13 cellular contexts compared by ENCODE assay signal in the genomic region with DNA sequence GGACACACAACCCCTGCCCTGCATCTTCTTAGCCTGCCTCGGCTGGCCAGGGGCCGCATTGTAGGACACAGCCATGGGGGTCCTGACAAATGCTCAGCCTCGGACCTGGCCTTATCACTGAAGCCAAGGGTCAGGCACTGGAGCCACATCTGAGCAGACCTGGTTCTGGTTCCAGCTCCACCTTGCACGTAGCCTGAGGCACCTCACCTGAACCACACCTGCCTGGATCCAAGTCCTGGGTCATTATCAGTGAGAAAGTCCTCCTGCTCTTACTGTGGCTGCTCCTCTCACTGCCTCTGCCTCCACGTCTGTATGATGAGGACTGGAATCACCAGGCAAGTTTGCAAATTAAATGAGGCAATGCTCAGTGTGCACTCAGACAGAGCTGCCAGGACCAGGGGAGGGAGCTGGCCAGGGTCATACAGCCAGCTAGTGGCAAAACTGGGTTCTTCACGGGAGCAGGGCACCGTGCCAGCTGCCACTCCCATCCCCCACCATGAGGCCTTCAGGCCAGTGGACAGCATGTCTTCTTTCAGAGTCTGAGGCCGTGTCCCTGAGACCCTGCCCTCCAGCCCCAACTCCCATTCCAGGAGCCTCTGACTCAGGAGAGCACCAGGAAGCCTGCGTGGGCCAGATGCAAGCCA. TPM values are rescaled to one million over a fixed set of nuclear protein-coding genes. Genes with fewer than 3 reads are reported as not detected.
DNase-seq lines count a peak whose midpoint lies in the region; ATAC-seq and TF ChIP-seq lines count a peak whose summit lies in the region.
"Had no signal": no experiment of that assay in that cellular context is flagged by ENCODE, and none has a peak within 500 bp of the region (broad histone marks: within the 10 kb centered on the region; RNA-seq: fewer than 3 reads in every experiment).

No MANE protein-coding gene starts in this region.

- intact Hi-C loops in mucosa of descending colon (cut with DNase I, micrococcal nuclease) = no loop called here

- no peaks in the 10 kb centered on the region for H3K9me3 ChIP-seq in mucosa of descending colon
- H3K9me3 ChIP-seq: esophagus squamous epithelium, HAP-1, ovary had no signal

- ATAC-seq in esophagus mucosa (peak; percentile 14), mucosa of descending colon (peak; percentile 39)

- in situ Hi-C loops in Caki2 (cut with HindIII; ENCODE audit: low pct_unique_long_range_greater_than_20kb, low sequenced_read_pairs) = no loop called here

- no peak for TF ChIP-seq CTCF in mucosa of descending colon (IDR thresholded peaks at IDR 0.05)

- H3K4me1 ChIP-seq in mucosa of descending colon (ENCODE audit: low read depth) = no peaks in the 10 kb centered on the region
- H3K4me1 ChIP-seq: HAP-1 had no signal

- DNase-seq in Caki2 (ENCODE audit: low read depth) = peak; percentile 72
- peak; percentile 27 to 54 for DNase-seq in NCI-H526 (lab: John Stamatoyannopoulos, UW)
- DNase-seq in mucosa of descending colon = peak in 2 of 3 donors; percentile 38 to 51
- no peak for DNase-seq in stimulated activated CD4-positive, alpha-beta T cell treated with anti-CD3 and anti-CD28 coated beads, Interleukin-4, amount 100 ng/mL, for 1 hour
- DNase-seq in NCI-H187 treated with DMSO at 0.1 percent for 48 hours (lab: John Stamatoyannopoulos, UW) = no peak
- no peak for DNase-seq in NCI-H82 (lab: John Stamatoyannopoulos, UW)
- no peak for DNase-seq in iPS-NIHi7 (ENCODE audit: extremely low spot score)
- DNase-seq: activated gamma-delta T cell treated with Interleukin-2 at 50 U/mL for 16 hours; esophagus squamous epithelium; ovary; stimulated activated CD4-positive, alpha-beta T cell treated with anti-CD3 and anti-CD28 coated beads, Interleukin-4, amount 100 ng/mL, for 24 hours had no signal

- H3K4me3 ChIP-seq in mucosa of descending colon = no peak overlapping the region
- H3K4me3 ChIP-seq: esophagus squamous epithelium, HAP-1, ovary had no signal

- no peaks in the 10 kb centered on the region for H3K36me3 ChIP-seq in mucosa of descending colon (ENCODE audit: low read depth)
- H3K36me3 ChIP-seq: HAP-1, ovary had no signal

RNA-seq across cellular contexts. Expression of gene MRPL14, which starts 40.2 kb away (rescaled TPM):
- 119 and 157 TPM in 2 replicates for total RNA-seq in Caki2 (2014; rRNA removed; shearing (Covaris generic); ENCODE audit: low replicate concordance)
- total RNA-seq in esophagus mucosa (47.4 TPM), mucosa of descending colon (10 to 100 TPM; 41.0 to 57.2 (median 56.8) TPM)

RNA-seq across cellular contexts. Expression of gene TMEM63B, which starts 40.3 kb away (rescaled TPM):
- 6.2 and 7.3 TPM in 2 replicates for total RNA-seq in Caki2 (2014; rRNA removed; shearing (Covaris generic); ENCODE audit: low replicate concordance)
- total RNA-seq in esophagus mucosa = 42.4 TPM
- 100 to 1,000 TPM in 1 of 3 donors, 10 to 100 TPM in 2; 57.0 to 108 (median 79.6) TPM for total RNA-seq in mucosa of descending colon

Comparison
In these comparisons a context has a peak if more than half of its experiments do, and no peak if none do; other contexts are left out.
1. DNase-seq: peak in Caki2 (single experiment), NCI-H526 (2 of 2) and mucosa of descending colon (2 of 3); none in stimulated activated CD4-positive, alpha-beta T cell treated with anti-CD3 and anti-CD28 coated beads, Interleukin-4, amount 100 ng/mL, for 1 hour (single experiment), NCI-H187 treated with DMSO at 0.1 percent for 48 hours (single experiment), NCI-H82 (single experiment) and iPS-NIHi7 (single experiment).